ENCODE assay signal across 11 cellular contexts in the genomic region with DNA sequence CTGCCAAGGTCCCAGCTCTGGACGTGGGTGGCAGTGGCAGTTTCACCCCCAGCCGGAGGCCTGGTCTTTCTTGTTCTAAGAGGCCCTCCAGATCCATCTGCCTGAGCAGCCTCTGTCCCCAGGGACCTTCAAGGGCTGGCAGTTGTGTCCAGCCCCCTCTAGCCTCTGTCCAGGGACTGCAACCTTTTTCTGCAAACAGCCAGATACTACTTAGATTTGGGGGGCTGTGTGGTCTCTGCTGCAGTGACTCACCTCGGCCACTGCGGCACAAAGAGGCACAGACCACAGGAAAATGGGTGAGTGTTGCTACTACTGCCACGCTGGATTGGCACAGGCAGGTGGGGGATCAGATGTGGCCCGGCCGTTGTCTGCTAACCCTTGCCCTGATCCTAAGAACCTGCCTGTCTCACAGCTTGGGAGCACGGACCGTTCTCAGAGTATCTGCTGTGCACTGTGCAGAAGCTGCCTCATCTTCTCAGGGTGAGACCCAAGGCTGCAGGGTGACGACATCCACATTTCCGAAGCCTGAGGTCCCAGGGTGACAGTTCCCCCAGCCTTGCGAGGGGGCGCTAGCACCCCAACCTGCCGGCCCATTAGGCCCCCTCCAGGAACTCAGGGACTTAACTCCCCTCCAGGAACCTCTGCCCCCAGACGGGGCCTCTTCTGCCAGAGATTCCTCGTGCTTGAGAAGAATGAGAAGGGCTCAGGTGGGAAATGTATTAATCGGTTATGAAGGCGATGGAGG. TPM values are rescaled to one million over a fixed set of nuclear protein-coding genes. Genes with fewer than 3 reads are reported as not detected.
A peak's percentile ranks its signal among the peaks of the same experiment; 100 is the strongest.
DNase-seq lines count a peak whose midpoint lies in the region; ATAC-seq and TF ChIP-seq lines count a peak whose summit lies in the region.
"Had no signal": no experiment of that assay in that cellular context is flagged by ENCODE, and none has a peak within 500 bp of the region (broad histone marks: within the 10 kb centered on the region; RNA-seq: fewer than 3 reads in every experiment).

No MANE protein-coding gene starts in this region.

- peaks cover 14 to 78% (median 68%) of the 10 kb centered on the region in 12 donors for H3K4me1 ChIP-seq in heart left ventricle
- H3K4me1 ChIP-seq in vagina = peaks cover 56% of the 10 kb centered on the region

- 63 to 70% (median 65%) methylated on average over 13 to 18 of the region's 18 CpGs for WGBS in heart left ventricle, 4 donors

- DNase-seq in heart left ventricle (no peak), left cardiac atrium (no peak), fibroblast of the aortic adventitia (ENCODE audit: low read depth) (no peak), vagina (ENCODE audit: extremely low spot score in 2 of 2) (no peak), LoVo (ENCODE audit: low spot score) (no peak), D341Med (ENCODE audit: low spot score) (no peak)
- DNase-seq: ACHN; activated CD8-positive, alpha-beta T cell treated with anti-CD3 and anti-CD28 coated beads, Interleukin-2, amount 10 ng/mL, durations not matched to agents 7 days and 5 days; NCI-H1436 treated with DMSO at 0.1 percent for 48 hours; SHP77 treated with DMSO at 0.1 percent for 48 hours had no signal

- no peaks in the 10 kb centered on the region for H3K27me3 ChIP-seq in heart left ventricle
- no peaks in the 10 kb centered on the region for H3K27me3 ChIP-seq in vagina
- H3K27me3 ChIP-seq: neutrophil had no signal

- H3K4me3 ChIP-seq in heart left ventricle (no peak overlapping the region), fibroblast of the aortic adventitia (ENCODE audit: low read depth, low read length) (no peak overlapping the region), vagina (no peak overlapping the region)

- H3K36me3 ChIP-seq in heart left ventricle (peaks cover 0 to 62% (median 35%) of the 10 kb centered on the region in 9 donors), vagina (peaks cover 0 to 9% of the 10 kb centered on the region in 2 donors)
- H3K36me3 ChIP-seq: neutrophil had no signal

- intact Hi-C loops in heart left ventricle (cut with DNase I) (loop anchor here in 7 of 10 donors (5.0 to 10.0 kb wide), 5 partner anchors 34 to 161 kb away; a partner anchor contains a TSS), left cardiac atrium (cut with DNase I) (loop anchor here in 1 of 2 donors (5.0 kb wide), 1 partner anchor 34 kb away; no protein-coding TSS in a partner anchor), vagina (cut with DNase I) (no loop called here)

- ATAC-seq in heart left ventricle = no peak
- ATAC-seq in left cardiac atrium = no peak
- ATAC-seq: activated CD8-positive, alpha-beta T cell treated with anti-CD3 and anti-CD28 coated beads, Interleukin-2, amount 10 ng/mL, durations not matched to agents 7 days and 5 days had no signal

- no peaks in the 10 kb centered on the region for H3K9me3 ChIP-seq in heart left ventricle
- no peaks in the 10 kb centered on the region for H3K9me3 ChIP-seq in vagina
- H3K9me3 ChIP-seq: neutrophil had no signal

- TF ChIP-seq POLR2A in heart left ventricle (IDR thresholded peaks at IDR 0.05) = no peak
- TF ChIP-seq POLR2A in vagina (IDR thresholded peaks at IDR 0.05) = no peak

- TF ChIP-seq CTCF in heart left ventricle (IDR thresholded peaks at IDR 0.05) (peak in 2 of 12 donors; percentile 11 to 23), fibroblast of the aortic adventitia (IDR thresholded peaks at IDR 0.05; ENCODE audit: insufficient read depth, low read length) (peak; percentile 17), vagina (IDR thresholded peaks at IDR 0.05) (no peak)

- H3K27ac ChIP-seq in heart left ventricle = peak overlapping the region; percentile 36 to 99 (median 89)
- peak overlapping the region; percentile 84 for H3K27ac ChIP-seq in vagina
- H3K27ac ChIP-seq: neutrophil had no signal

RNA-seq across cellular contexts. Expression of a gene that starts 27.6 kb away (rescaled TPM):
- total RNA-seq in heart left ventricle (100 to 1,000 TPM; 270 to 539 (median 466) TPM), left cardiac atrium (100 to 1,000 TPM; 394 to 506 TPM), fibroblast of the aortic adventitia (ENCODE audit: low replicate concordance) (166 and 287 TPM in 2 replicates), vagina (114 TPM)
- polyA plus RNA-seq in heart left ventricle = 100 to 1,000 TPM; 240 to 245 TPM

RNA-seq across cellular contexts. Expression of a gene that starts 39.6 kb away (rescaled TPM):
- 10 to 100 TPM in 1 of 9 donors, 1 to 10 TPM in 8; 1.7 to 10.3 (median 3.5) TPM for total RNA-seq in heart left ventricle
- 1 to 10 TPM; 3.1 to 4.2 TPM for polyA plus RNA-seq in heart left ventricle
- 1 to 10 TPM; 2.4 TPM for total RNA-seq in left cardiac atrium
- total RNA-seq in fibroblast of the aortic adventitia (ENCODE audit: low replicate concordance) = not detected in 2 replicates
- 4.4 TPM for total RNA-seq in vagina
- total RNA-seq: activated CD8-positive, alpha-beta T cell treated with anti-CD3 and anti-CD28 coated beads, Interleukin-2, amount 10 ng/mL, durations not matched to agents 7 days and 5 days had no signal

RNA-seq across cellular contexts. Expression of a gene that starts 43.2 kb away (rescaled TPM):
- total RNA-seq in heart left ventricle (10 to 100 TPM; 32.4 to 67.0 (median 39.1) TPM), left cardiac atrium (10 to 100 TPM; 44.9 to 55.3 TPM), fibroblast of the aortic adventitia (ENCODE audit: low replicate concordance) (10.8 and 18.1 TPM in 2 replicates), vagina (28.0 TPM)
- 10 to 100 TPM; 30.1 to 75.6 TPM for polyA plus RNA-seq in heart left ventricle

RNA-seq across cellular contexts. Expression of a gene that starts 43.5 kb away (rescaled TPM):
- total RNA-seq in heart left ventricle (10 to 100 TPM; 22.1 to 33.7 (median 24.0) TPM), left cardiac atrium (10 to 100 TPM; 22.0 to 25.7 TPM), fibroblast of the aortic adventitia (ENCODE audit: low replicate concordance) (17.9 and 29.1 TPM in 2 replicates), vagina (20.9 TPM)
- 10 to 100 TPM; 23.8 to 26.4 TPM for polyA plus RNA-seq in heart left ventricle

RNA-seq across cellular contexts. Expression of a gene that starts 53.9 kb away (rescaled TPM):
- total RNA-seq in heart left ventricle (100 to 1,000 TPM in 3 of 9 donors, 10 to 100 TPM in 6; 67.0 to 155 (median 79.5) TPM), left cardiac atrium (100 to 1,000 TPM in 1 of 2 donors, 10 to 100 TPM in 1; 78.1 to 108 TPM), fibroblast of the aortic adventitia (ENCODE audit: low replicate concordance) (62.8 and 109 TPM in 2 replicates), vagina (413 TPM)
- polyA plus RNA-seq in heart left ventricle = 10 to 100 TPM; 69.1 to 88.6 TPM
